9 cellular contexts compared by ENCODE assay signal in the genomic region with DNA sequence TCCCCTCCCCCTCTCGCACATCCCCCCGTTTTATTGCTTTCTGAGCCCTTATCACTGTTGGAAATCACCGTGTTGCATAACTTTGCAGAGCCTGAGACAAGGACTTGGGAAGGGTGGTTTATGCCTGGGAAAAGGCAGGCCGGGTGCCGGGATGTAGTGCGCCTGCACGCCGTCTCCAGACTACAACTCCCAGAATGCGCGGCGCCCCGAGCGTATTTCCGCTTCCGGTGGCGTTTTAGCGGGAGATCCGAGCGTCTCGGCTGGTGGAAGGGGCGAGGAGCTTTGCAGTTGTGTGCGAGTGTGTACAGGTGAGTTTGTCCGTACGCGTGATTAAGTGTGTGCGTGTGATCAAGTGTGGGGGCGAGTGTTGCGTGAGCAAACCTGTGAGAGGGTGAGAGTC.
A peak's percentile ranks its signal among the peaks of the same experiment; 100 is the strongest.
DNase-seq lines count a peak whose midpoint lies in the region; ATAC-seq lines count a peak whose summit lies in the region.
"Had no signal": no experiment of that assay in that cellular context is flagged by ENCODE, and none has a peak within 500 bp of the region (broad histone marks: within the 10 kb centered on the region; RNA-seq: fewer than 3 reads in every experiment).

No MANE protein-coding gene starts in this region.

- DNase-seq in NCI-H748 treated with DMSO at 0.1 percent for 48 hours (lab: John Stamatoyannopoulos, UW) (peak; percentile 4), astrocyte of the hippocampus (ENCODE audit: low read depth, low spot score) (peak; percentile 74), left kidney (ENCODE audit: low read depth, low spot score) (peak; percentile 93), ecto neural progenitor cell (ENCODE audit: low spot score) (no peak), GDM1 (lab: John Stamatoyannopoulos, UW) (no peak)
- peak; percentile 39 for DNase-seq in stimulated activated CD8-positive, alpha-beta memory T cell treated with anti-CD3 and anti-CD28 coated beads, Interleukin-4, amount 100 ng/mL, for 48 hours

- no peak for ATAC-seq in HG02870 (IDR thresholded peaks at IDR 0.05; ENCODE audit: unreplicated experiment)
- no peak for ATAC-seq in HG02970 (IDR thresholded peaks at IDR 0.05; ENCODE audit: low FRiP score, unreplicated experiment)
- ATAC-seq: Panc1 had no signal

Comparison
In these comparisons a context has a peak if more than half of its experiments do, and no peak if none do; other contexts are left out.
1. DNase-seq: peak in NCI-H748 treated with DMSO at 0.1 percent for 48 hours (single experiment), astrocyte of the hippocampus (single experiment), left kidney (single experiment) and stimulated activated CD8-positive, alpha-beta memory T cell treated with anti-CD3 and anti-CD28 coated beads, Interleukin-4, amount 100 ng/mL, for 48 hours (single experiment); none in ecto neural progenitor cell (single experiment) and GDM1 (single experiment).